Comparison of ENCODE assay signal across 23 cellular contexts in the genomic region with DNA sequence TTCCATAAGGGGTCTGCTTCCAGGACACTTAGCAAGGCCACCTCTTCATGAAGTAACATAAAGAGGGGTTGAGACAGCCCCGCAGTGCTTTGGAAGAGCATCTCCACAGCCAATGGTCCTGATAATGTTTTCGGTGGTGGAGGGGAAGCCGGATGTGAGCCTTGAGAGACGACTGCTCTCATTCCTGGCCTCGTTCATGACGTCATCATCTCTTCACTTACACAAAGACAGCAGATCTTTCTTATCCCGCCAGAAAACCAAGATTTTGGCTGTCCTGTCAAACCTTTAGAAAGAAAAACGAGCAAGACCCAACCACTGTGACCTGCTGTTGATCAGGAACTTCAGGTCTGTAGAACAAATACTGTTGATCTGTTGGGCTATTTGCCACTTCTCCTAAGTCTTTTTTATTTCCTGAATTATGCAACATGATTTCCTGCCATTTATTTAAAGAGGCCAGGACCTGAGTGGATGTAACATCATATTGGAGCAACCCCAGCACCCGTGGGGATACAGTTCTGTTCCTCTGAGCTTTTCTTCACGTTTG.
DNase-seq lines count a peak whose midpoint lies in the region; ATAC-seq, FAIRE-seq and TF ChIP-seq lines count a peak whose summit lies in the region.
"Had no signal": no experiment of that assay in that cellular context is flagged by ENCODE, and none has a peak within 500 bp of the region (broad histone marks: within the 10 kb centered on the region; RNA-seq: fewer than 3 reads in every experiment).

No MANE protein-coding gene starts in this region.

- no peak for TF ChIP-seq RAD21 in K562 (CRISPR knock-in tag; conservative IDR thresholded peaks at IDR 0.05 in 1 of 2, IDR thresholded peaks at IDR 0.05 in 1 of 2)

- no peak for FAIRE-seq in K562 (lab: Jason Lieb, UNC)
- FAIRE-seq: H54, RCC 7860 had no signal

- intact Hi-C loops in K562 (cut with micrococcal nuclease) = no loop called here

- peak overlapping the region; percentile 18; the same call in 1 of the 2 replicates for H2AFZ ChIP-seq in KMS-11 (ENCODE audit: low read depth)
- no peak overlapping the region for H2AFZ ChIP-seq in K562 (ENCODE audit: low read depth, low read length)

- H3K4me1 ChIP-seq in KMS-11 (ENCODE audit: low read depth, poor library complexity, severe bottlenecking) = peaks cover 30% of the 10 kb centered on the region
- H3K4me1 ChIP-seq in K562 (replicated peaks in 1 of 2; ENCODE audit: control insufficient read depth in 2 of 2, insufficient read depth in 2 of 2, low read length in 2 of 2) = no peaks in the 10 kb centered on the region

- H4K20me1 ChIP-seq in KMS-11 (ENCODE audit: insufficient read depth) (no peaks in the 10 kb centered on the region), K562 (replicated peaks; ENCODE audit: control insufficient read depth, insufficient read depth, low read length) (no peaks in the 10 kb centered on the region)

- H3K9ac ChIP-seq in KMS-11 (no peak overlapping the region), K562 (ENCODE audit: insufficient read depth in 1 of 2, low read depth in 2 of 2, low read length in 2 of 2) (no peak overlapping the region)
- H3K9ac ChIP-seq: SK-N-SH had no signal

- no peaks in the 10 kb centered on the region for H3K9me1 ChIP-seq in K562 (ENCODE audit: control insufficient read depth, insufficient read depth, low read length)

- TF ChIP-seq POLR2A in K562 (conservative IDR thresholded peaks at IDR 0.05) = no peak

- no peak for ATAC-seq in K562
- ATAC-seq in HG02763 (IDR thresholded peaks at IDR 0.05; ENCODE audit: unreplicated experiment) = no peak
- ATAC-seq in GM21515 (IDR thresholded peaks at IDR 0.05; ENCODE audit: unreplicated experiment) = no peak

- in situ Hi-C loops in K562 (cut with MboI) = no loop called here

- 0% methylated on average over 10 of the region's 10 CpGs for WGBS in K562 (ENCODE audit: insufficient coverage, low coverage, missing lambda C conversion rate)

- H3K4me3 ChIP-seq in KMS-11 (IDR thresholded peaks at IDR 0.05; ENCODE audit: insufficient read depth, low read depth, low read length) (no peak overlapping the region), K562 (no peak overlapping the region)

- POLR2A ChIA-PET in K562 (lab: Yijun Ruan, JAX) = no interaction called here

- H3K27me3 ChIP-seq in KMS-11 (ENCODE audit: insufficient read depth, low read depth) (no peaks in the 10 kb centered on the region), K562 (ENCODE audit: control insufficient read depth in 2 of 2, insufficient read depth in 2 of 2, low read length in 2 of 2) (no peaks in the 10 kb centered on the region; a peak in 1 of 5 replicates)

- peak overlapping the region; percentile 37 for H3K4me2 ChIP-seq in KMS-11
- no peak overlapping the region for H3K4me2 ChIP-seq in K562 (ENCODE audit: insufficient read depth, low read length)
- H3K4me2 ChIP-seq: SK-N-SH had no signal

- peak; percentile 67 for DNase-seq in NCI-H2029 (lab: John Stamatoyannopoulos, UW)
- no peak for DNase-seq in NCI-H2029 treated with DMSO at 0.1 percent for 48 hours (lab: John Stamatoyannopoulos, UW)
- no peak for DNase-seq in K562 (ENCODE audit: extremely low read depth in 1 of 4, low spot score in 3 of 4)
- no peak for DNase-seq in DMS 273 (lab: John Stamatoyannopoulos, UW; ENCODE audit: unreplicated experiment)
- DNase-seq: CD4-positive, alpha-beta memory T cell; COR-L47; DMS79 treated with DMSO at 0.1 percent for 48 hours; HFFc6; Kasumi-1; NCI-H1092; NCI-H1417 treated with DMSO at 0.1 percent for 48 hours; NCI-H187; NCI-H2107; NCI-H524; NCI-H748 treated with DMSO at 0.1 percent for 48 hours; SIG-M5; SK-N-SH; SW 1271 had no signal

- H3K9me3 ChIP-seq in K562 (replicated peaks; ENCODE audit: control insufficient read depth, insufficient read depth, low read depth, low read length) = no peaks in the 10 kb centered on the region
- H3K9me3 ChIP-seq: SK-N-SH had no signal

- no peak for TF ChIP-seq EP300 in K562 (IDR thresholded peaks at IDR 0.05; ENCODE audit: low read length)

- TF ChIP-seq CTCF in KMS-11 (conservative IDR thresholded peaks at IDR 0.05; ENCODE audit: low read depth, low read length) (no peak), K562 (IDR thresholded peaks at IDR 0.05 in 2 of 3, conservative IDR thresholded peaks at IDR 0.05 in 1 of 3; ENCODE audit: insufficient read depth in 2 of 3, low read depth in 1 of 3, low read length in 3 of 3) (no peak)

- H3K79me2 ChIP-seq in KMS-11 (ENCODE audit: insufficient read depth, low read depth) = no peaks in the 10 kb centered on the region
- no peaks in the 10 kb centered on the region for H3K79me2 ChIP-seq in K562 (ENCODE audit: control insufficient read depth, insufficient read depth, low read length)

- CTCF ChIA-PET in K562 (lab: Yijun Ruan, JAX; ENCODE audit: low intra/inter-chr PET ratio) = no interaction called here

- H3K36me3 ChIP-seq in KMS-11 (ENCODE audit: insufficient read depth) (no peaks in the 10 kb centered on the region), K562 (ENCODE audit: control insufficient read depth, insufficient read depth, low read length) (no peaks in the 10 kb centered on the region)

- H3K27ac ChIP-seq in KMS-11 (peak overlapping the region; percentile 65), K562 (ENCODE audit: extremely low read depth, low read depth, low read length) (no peak overlapping the region)

- BruUV-seq in K562 (replicated peaks; lab: Mats Ljungman, UMichigan) = no TSS peak

TF ChIP-seq in K562, 482 proteins besides CTCF, POLR2A, EP300 and RAD21:
- TF ChIP-seq ZKSCAN1 (IDR thresholded peaks at IDR 0.05; ENCODE audit: low read depth, low read length) (no peak), TAF7 (tag; IDR thresholded peaks at IDR 0.05) (no peak), ATF7 (IDR thresholded peaks at IDR 0.05) (peak; percentile 65; the same call in 1 of the 2 replicates), ATF1 (CRISPR knock-in tag; IDR thresholded peaks at IDR 0.05) (no peak), ATF1 (tag; IDR thresholded peaks at IDR 0.05) (peak; percentile 61), WHSC1 (IDR thresholded peaks at IDR 0.05; ENCODE audit: low read length) (no peak), ZBTB7A (IDR thresholded peaks at IDR 0.05; ENCODE audit: borderline replicate concordance, control insufficient read depth, low read depth, low read length) (no peak)
- TF ChIP-seq, protein P1, sequence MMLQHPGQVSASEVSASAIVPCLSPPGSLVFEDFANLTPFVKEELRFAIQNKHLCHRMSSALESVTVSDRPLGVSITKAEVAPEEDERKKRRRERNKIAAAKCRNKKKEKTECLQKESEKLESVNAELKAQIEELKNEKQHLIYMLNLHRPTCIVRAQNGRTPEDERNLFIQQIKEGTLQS (IDR thresholded peaks at IDR 0.05) = peak; percentile 77; the same call in 1 of the 2 replicates
- TF ChIP-seq, protein P1 (CRISPR knock-in tag; conservative IDR thresholded peaks at IDR 0.05) = no peak
- TF ChIP-seq, protein P2, sequence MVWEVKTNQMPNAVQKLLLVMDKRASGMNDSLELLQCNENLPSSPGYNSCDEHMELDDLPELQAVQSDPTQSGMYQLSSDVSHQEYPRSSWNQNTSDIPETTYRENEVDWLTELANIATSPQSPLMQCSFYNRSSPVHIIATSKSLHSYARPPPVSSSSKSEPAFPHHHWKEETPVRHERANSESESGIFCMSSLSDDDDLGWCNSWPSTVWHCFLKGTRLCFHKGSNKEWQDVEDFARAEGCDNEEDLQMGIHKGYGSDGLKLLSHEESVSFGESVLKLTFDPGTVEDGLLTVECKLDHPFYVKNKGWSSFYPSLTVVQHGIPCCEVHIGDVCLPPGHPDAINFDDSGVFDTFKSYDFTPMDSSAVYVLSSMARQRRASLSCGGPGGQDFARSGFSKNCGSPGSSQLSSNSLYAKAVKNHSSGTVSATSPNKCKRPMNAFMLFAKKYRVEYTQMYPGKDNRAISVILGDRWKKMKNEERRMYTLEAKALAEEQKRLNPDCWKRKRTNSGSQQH (CRISPR knock-in tag; IDR thresholded peaks at IDR 0.05) = no peak
